In the genomic region with DNA sequence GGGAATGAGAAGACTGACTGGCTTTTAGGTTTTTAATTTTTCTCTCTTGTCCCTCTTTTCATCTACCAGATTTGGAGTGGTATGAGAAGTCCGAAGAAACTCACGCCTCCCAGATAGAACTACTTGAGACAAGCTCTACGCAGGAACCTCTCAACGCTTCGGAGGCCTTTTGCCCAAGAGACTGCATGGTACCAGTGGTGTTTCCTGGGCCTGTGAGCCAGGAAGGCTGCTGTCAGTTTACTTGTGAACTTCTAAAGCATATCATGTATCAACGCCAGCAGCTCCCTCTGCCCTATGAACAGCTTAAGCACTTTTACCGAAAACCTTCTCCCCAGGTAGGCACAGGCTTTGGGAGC, we compare ENCODE assay signal across 9 cellular contexts. TPM values are rescaled to one million over a fixed set of nuclear protein-coding genes. Genes with fewer than 3 reads are reported as not detected.
A peak's percentile ranks its signal among the peaks of the same experiment; 100 is the strongest.
DNase-seq lines count a peak whose midpoint lies in the region; ATAC-seq, FAIRE-seq and TF ChIP-seq lines count a peak whose summit lies in the region.
"Had no signal": no experiment of that assay in that cellular context is flagged by ENCODE, and none has a peak within 500 bp of the region (broad histone marks: within the 10 kb centered on the region; RNA-seq: fewer than 3 reads in every experiment).

No MANE protein-coding gene starts in this region.

- H3K4me3 Mint-ChIP-seq in CD4-positive, alpha-beta T cell = peak overlapping the region; percentile 95
- peak overlapping the region; percentile 97 to 98 for H3K4me3 Mint-ChIP-seq in activated T-cell treated with anti-CD3 and anti-CD28 coated beads, Interleukin-2, amount 50 U/mL, for 72 hours

- H3K27me3 Mint-ChIP-seq in CD4-positive, alpha-beta T cell = no peaks in the 10 kb centered on the region
- H3K27me3 Mint-ChIP-seq in activated T-cell treated with anti-CD3 and anti-CD28 coated beads, Interleukin-2, amount 50 U/mL, for 72 hours (ENCODE audit: low read depth) = no peaks in the 10 kb centered on the region

- CTCF ChIA-PET in CD4-positive, alpha-beta T cell (lab: Charles Lee) = interaction anchor here (1.1 to 1.6 kb wide), 2 partner anchors 31 to 32 kb away, joined by 3 to 7 read pairs; no protein-coding TSS in a partner anchor

- no peak for FAIRE-seq in small intestine (lab: Jason Lieb, UNC)

- peaks cover 50% of the 10 kb centered on the region for H3K4me1 Mint-ChIP-seq in CD4-positive, alpha-beta T cell (ENCODE audit: low read depth)
- peaks cover 66% of the 10 kb centered on the region for H3K4me1 Mint-ChIP-seq in activated T-cell treated with anti-CD3 and anti-CD28 coated beads, Interleukin-2, amount 50 U/mL, for 72 hours (ENCODE audit: low read depth)

- POLR2A ChIA-PET in CD4-positive, alpha-beta T cell (lab: Charles Lee) = interaction anchor here (1.0 to 2.1 kb wide), 4 partner anchors 9 to 51 kb away, joined by 4 to 19 read pairs (median 5); partner anchors contain the start of genes MRPS18A and RSPH9

- no peaks in the 10 kb centered on the region for H3K9me3 ChIP-seq in CD4-positive, alpha-beta T cell (ENCODE audit: control insufficient read depth, low read length)
- no peaks in the 10 kb centered on the region for H3K9me3 ChIP-seq in right cardiac atrium (ENCODE audit: control insufficient read depth, low read length)
- no peaks in the 10 kb centered on the region for H3K9me3 ChIP-seq in small intestine (ENCODE audit: control insufficient read depth, low read depth)

- peaks cover 42% of the 10 kb centered on the region for H3K36me3 Mint-ChIP-seq in CD4-positive, alpha-beta T cell (ENCODE audit: low read depth)
- H3K36me3 Mint-ChIP-seq in activated T-cell treated with anti-CD3 and anti-CD28 coated beads, Interleukin-2, amount 50 U/mL, for 72 hours (ENCODE audit: insufficient read depth in 2 of 2) = peaks cover 13 to 22% of the 10 kb centered on the region in 2 donors

- peaks cover 6% of the 10 kb centered on the region for H3K4me1 ChIP-seq in right cardiac atrium (ENCODE audit: control insufficient read depth, insufficient read depth, low read length)
- H3K4me1 ChIP-seq in small intestine (ENCODE audit: control insufficient read depth in 2 of 2, insufficient read depth in 1 of 2, low read depth in 1 of 2, low read length in 1 of 2) = peaks cover 0 to 4% of the 10 kb centered on the region in 2 donors

- intact Hi-C loops in CD4-positive, alpha-beta T cell (cut with DNase I, micrococcal nuclease) = loop anchor here in 1 of 2 experiments (10.0 kb wide), 1 partner anchor 589 kb away; the partner anchor contains the start of gene SLC29A1
- intact Hi-C loops in right cardiac atrium (cut with DNase I) = no loop called here

- H3K27ac Mint-ChIP-seq in CD4-positive, alpha-beta T cell = peak overlapping the region; percentile 97
- peak overlapping the region; percentile 97 for H3K27ac Mint-ChIP-seq in activated T-cell treated with anti-CD3 and anti-CD28 coated beads, Interleukin-2, amount 50 U/mL, for 72 hours

- H3K27ac ChIP-seq in CD4-positive, alpha-beta T cell (ENCODE audit: low read depth, low read length) = peak overlapping the region; percentile 88
- peak overlapping the region; percentile 99 for H3K27ac ChIP-seq in right cardiac atrium (ENCODE audit: low read length)
- H3K27ac ChIP-seq in small intestine (ENCODE audit: low read depth in 1 of 2, low read length in 1 of 2) = peak overlapping the region; percentile 78 to 93

- no peak for TF ChIP-seq CTCF in CD4-positive, alpha-beta T cell (IDR thresholded peaks at IDR 0.05)
- TF ChIP-seq CTCF in omental fat pad (IDR thresholded peaks at IDR 0.05) = no peak

- H3K4me3 ChIP-seq in right cardiac atrium (ENCODE audit: low read length) = peak overlapping the region; percentile 97
- H3K4me3 ChIP-seq in small intestine (ENCODE audit: low read depth in 1 of 2, low read length in 2 of 2) = peak overlapping the region; percentile 82 to 87

- peak; percentile 15 for ATAC-seq in CD4-positive, alpha-beta T cell (ENCODE audit: poor library complexity)
- ATAC-seq in HG03066 (IDR thresholded peaks at IDR 0.05; ENCODE audit: low read depth, unreplicated experiment) (peak; percentile 35), right cardiac atrium (peak in 1 of 2 donors; percentile 9), omental fat pad (ENCODE audit: low FRiP score) (no peak)
- ATAC-seq in activated T-cell treated with anti-CD3 and anti-CD28 coated beads, Interleukin-2, amount 50 U/mL, for 72 hours (replicated peaks in 1 of 2) = peak in 1 of 2 donors; percentile 14

- WGBS in right cardiac atrium = 14% methylated on average over 7 of the region's 7 CpGs
- 1 to 12% (median 2%) methylated on average over 7 of the region's 7 CpGs for WGBS in small intestine, 3 donors

- H3K36me3 ChIP-seq in small intestine (ENCODE audit: control insufficient read depth in 2 of 2, insufficient read depth in 2 of 2, low read length in 2 of 2) = peaks cover 0 to 6% of the 10 kb centered on the region in 2 donors

- DNase-seq in CD4-positive, alpha-beta T cell = peak in 2 of 10 experiments; percentile 2 to 4
- DNase-seq in activated T-cell treated with anti-CD3 and anti-CD28 coated beads, Interleukin-2, amount 50 U/mL, for 72 hours = no peak
- DNase-seq in right cardiac atrium (no peak), small intestine (no peak), globus pallidus (ENCODE audit: low spot score) (no peak), germinal center (ENCODE audit: low spot score) (no peak), omental fat pad (ENCODE audit: low spot score) (no peak)

- H3K27me3 ChIP-seq in CD4-positive, alpha-beta T cell (ENCODE audit: control insufficient read depth, insufficient read depth, low read length) = no peaks in the 10 kb centered on the region
- H3K27me3 ChIP-seq in right cardiac atrium (ENCODE audit: control insufficient read depth, insufficient read depth) (no peaks in the 10 kb centered on the region), small intestine (ENCODE audit: control insufficient read depth in 2 of 2, insufficient read depth in 2 of 2, low read length in 2 of 2) (no peaks in the 10 kb centered on the region)

- H3K9me3 Mint-ChIP-seq in CD4-positive, alpha-beta T cell = no peaks in the 10 kb centered on the region
- no peaks in the 10 kb centered on the region for H3K9me3 Mint-ChIP-seq in activated T-cell treated with anti-CD3 and anti-CD28 coated beads, Interleukin-2, amount 50 U/mL, for 72 hours

RNA-seq across cellular contexts. Expression of gene MAD2L1BP, which starts 0.7 kb away (rescaled TPM):
- total RNA-seq in CD4-positive, alpha-beta T cell = 10 to 100 TPM; 36.6 to 39.2 TPM
- 10 to 100 TPM; 40.4 to 41.3 TPM for total RNA-seq in activated T-cell treated with anti-CD3 and anti-CD28 coated beads, Interleukin-2, amount 50 U/mL, for 72 hours
- total RNA-seq in right cardiac atrium (10 to 100 TPM; 24.4 to 25.6 (median 25.0) TPM), omental fat pad (10 to 100 TPM; 26.3 to 49.0 (median 33.1) TPM)
- polyA plus RNA-seq in right cardiac atrium (21.6 TPM), small intestine (10 to 100 TPM; 38.1 to 59.4 (median 54.6) TPM)

RNA-seq across cellular contexts. Expression of gene GTPBP2, which starts 7.2 kb away (rescaled TPM):
- total RNA-seq in CD4-positive, alpha-beta T cell = 10 to 100 TPM; 31.5 to 33.9 TPM
- total RNA-seq in activated T-cell treated with anti-CD3 and anti-CD28 coated beads, Interleukin-2, amount 50 U/mL, for 72 hours = 100 to 1,000 TPM in 1 of 2 donors, 10 to 100 TPM in 1; 99.0 to 137 TPM
- 10 to 100 TPM; 21.8 to 30.7 (median 28.5) TPM for total RNA-seq in right cardiac atrium
- polyA plus RNA-seq in right cardiac atrium = 24.6 TPM
- 10 to 100 TPM; 33.7 to 81.6 (median 49.9) TPM for polyA plus RNA-seq in small intestine
- 10 to 100 TPM; 37.5 to 65.7 (median 44.0) TPM for total RNA-seq in omental fat pad

RNA-seq across cellular contexts. Expression of gene RSPH9, which starts 8.5 kb away (rescaled TPM):
- not detected for total RNA-seq in CD4-positive, alpha-beta T cell
- total RNA-seq in activated T-cell treated with anti-CD3 and anti-CD28 coated beads, Interleukin-2, amount 50 U/mL, for 72 hours = under 1 TPM in 1 of 2 donors, not detected in 1; 0.12 TPM
- total RNA-seq in right cardiac atrium (under 1 TPM in 3 of 4 donors, not detected in 1; 0.11 to 0.18 (median 0.14) TPM), omental fat pad (under 1 TPM in 2 of 4 donors, not detected in 2; 0.09 to 0.44 TPM)
- polyA plus RNA-seq in right cardiac atrium (0.29 TPM), small intestine (1 to 10 TPM in 1 of 3 donors, under 1 TPM in 2; 0.42 to 1.1 (median 0.81) TPM)
- total RNA-seq: LHCN-M2 had no signal

RNA-seq across cellular contexts. Expression of gene MRPS18A, which starts 51.3 kb away (rescaled TPM):
- 10 to 100 TPM; 26.1 to 27.7 TPM for total RNA-seq in CD4-positive, alpha-beta T cell
- 10 to 100 TPM; 60.1 to 69.7 TPM for total RNA-seq in activated T-cell treated with anti-CD3 and anti-CD28 coated beads, Interleukin-2, amount 50 U/mL, for 72 hours
- total RNA-seq in right cardiac atrium = 10 to 100 TPM; 33.1 to 39.0 (median 34.9) TPM
- polyA plus RNA-seq in right cardiac atrium = 58.0 TPM
- polyA plus RNA-seq in small intestine = 100 to 1,000 TPM in 1 of 3 donors, 10 to 100 TPM in 2; 63.7 to 107 (median 66.5) TPM
- 10 to 100 TPM; 30.3 to 54.7 (median 42.5) TPM for total RNA-seq in omental fat pad
